In genomic region chr6:44172759-44173500, GRCh38 we compare ENCODE assay signal across 8 cellular contexts. TPM values are rescaled to one million over a fixed set of nuclear protein-coding genes. Genes with fewer than 3 reads are reported as not detected.
DNase-seq lines count a peak whose midpoint lies in the region; ATAC-seq, FAIRE-seq and TF ChIP-seq lines count a peak whose summit lies in the region.

No MANE protein-coding gene starts in this region.

- peak overlapping the region; percentile 93 for H3K27ac Mint-ChIP-seq in activated CD4-positive, alpha-beta T cell treated with anti-CD3 and anti-CD28 coated beads, Interleukin-2, amount 10 ng/mL, durations not matched to agents 7 days and 5 days

- WGBS in A549 (ENCODE audit: missing lambda C conversion rate), result 21% methylated on average over 11 of the region's 15 CpGs

- TF ChIP-seq EP300 in A549 (IDR thresholded peaks at IDR 0.05), result no peak

- peak; percentile 62 to 87 for DNase-seq in A549 (ENCODE audit: low read depth in 1 of 2, low spot score in 1 of 2)
- peak; percentile 78 for DNase-seq in GM12892 (ENCODE audit: insufficient read length)
- DNase-seq in NCI-H69 (lab: John Stamatoyannopoulos, UW), result peak; percentile 85
- peak; percentile 87 for DNase-seq in activated CD4-positive, alpha-beta T cell treated with anti-CD3 and anti-CD28 coated beads, Interleukin-2, amount 10 ng/mL, durations not matched to agents 7 days and 5 days
- peak; percentile 88 for DNase-seq in dermis blood vessel endothelial cell
- peak; percentile 77 to 79 for DNase-seq in lung microvascular endothelial cell (ENCODE audit: low read depth in 2 of 2)
- peak; percentile 41 for DNase-seq in stimulated activated CD8-positive, alpha-beta memory T cell treated with anti-CD3 and anti-CD28 coated beads, Interleukin-12 subunit alpha, Interleukin-12 subunit beta, amount 100 ng/mL, for 4 hours (ENCODE audit: low read depth)

- peak; percentile 82 to 89 for TF ChIP-seq RAD21 in A549 (conservative IDR thresholded peaks at IDR 0.05 in 1 of 2, IDR thresholded peaks at IDR 0.05 in 1 of 2)

- no peaks in the 10 kb centered on the region for H3K27me3 Mint-ChIP-seq in activated CD4-positive, alpha-beta T cell treated with anti-CD3 and anti-CD28 coated beads, Interleukin-2, amount 10 ng/mL, durations not matched to agents 7 days and 5 days

- peaks cover 34% of the 10 kb centered on the region for H3K4me1 Mint-ChIP-seq in activated CD4-positive, alpha-beta T cell treated with anti-CD3 and anti-CD28 coated beads, Interleukin-2, amount 10 ng/mL, durations not matched to agents 7 days and 5 days

- H3K4me3 ChIP-seq in A549, result no peak overlapping the region

- H3K36me3 Mint-ChIP-seq in activated CD4-positive, alpha-beta T cell treated with anti-CD3 and anti-CD28 coated beads, Interleukin-2, amount 10 ng/mL, durations not matched to agents 7 days and 5 days (ENCODE audit: low read depth), result no peaks in the 10 kb centered on the region

- H3K9me3 ChIP-seq in A549, result no peaks in the 10 kb centered on the region

- ATAC-seq in A549 (peak; percentile 94 to 97), HG03159 (IDR thresholded peaks at IDR 0.05; ENCODE audit: unreplicated experiment) (peak; percentile 62)

- H3K9me3 Mint-ChIP-seq in activated CD4-positive, alpha-beta T cell treated with anti-CD3 and anti-CD28 coated beads, Interleukin-2, amount 10 ng/mL, durations not matched to agents 7 days and 5 days, result no peaks in the 10 kb centered on the region

- CTCF ChIA-PET in A549 (lab: Yijun Ruan, JAX), result interaction anchor here (0.6 to 3.2 kb wide), 48 partner anchors 8 to 479 kb away, joined by 3 to 31 read pairs (median 6); partner anchors contain the start of genes CAPN11 and MYMX
- CTCF ChIA-PET in activated CD4-positive, alpha-beta T cell treated with anti-CD3 and anti-CD28 coated beads, Interleukin-2, amount 10 ng/mL, durations not matched to agents 7 days and 5 days (lab: Charles Lee), result interaction anchor here (0.6 to 2.1 kb wide), 5 partner anchors 10 to 84 kb away, joined by 3 to 9 read pairs (median 3); no protein-coding TSS in a partner anchor

- no peak for TF ChIP-seq POLR2A in A549 (IDR thresholded peaks at IDR 0.05; ENCODE audit: low read length)
- TF ChIP-seq POLR2A in GM12892 (IDR thresholded peaks at IDR 0.05; ENCODE audit: low read depth, low read length), result no peak

- peak; percentile 72 for TF ChIP-seq CTCF in A549 (IDR thresholded peaks at IDR 0.05)

- POLR2A ChIA-PET in A549 (lab: Yijun Ruan, JAX), result interaction anchor here (1.0 kb wide), 1 partner anchor 74 kb away, joined by 5 read pairs; the partner anchor contains the start of gene HSP90AB1
- POLR2A ChIA-PET in activated CD4-positive, alpha-beta T cell treated with anti-CD3 and anti-CD28 coated beads, Interleukin-2, amount 10 ng/mL, durations not matched to agents 7 days and 5 days (lab: Charles Lee), result interaction anchor here (0.6 kb wide), 2 partner anchors 29 to 79 kb away, joined by 3 read pairs; no protein-coding TSS in a partner anchor

- FAIRE-seq in A549 (lab: Jason Lieb, UNC) (no peak), GM12892 (lab: Jason Lieb, UNC) (peak; percentile 75)

- peak overlapping the region; percentile 53 for H3K4me3 Mint-ChIP-seq in activated CD4-positive, alpha-beta T cell treated with anti-CD3 and anti-CD28 coated beads, Interleukin-2, amount 10 ng/mL, durations not matched to agents 7 days and 5 days

- no peaks in the 10 kb centered on the region for H3K4me1 ChIP-seq in A549

- no peak overlapping the region for H3K27ac ChIP-seq in A549

- no peak overlapping the region for H3K4me2 ChIP-seq in A549

TF ChIP-seq in A549, 52 proteins besides CTCF, POLR2A, EP300 and RAD21:
- TF ChIP-seq SMC3 (IDR thresholded peaks at IDR 0.05) (peak; percentile 67), HOXB5 (CRISPR knock-in tag; IDR thresholded peaks at IDR 0.05) (no peak)
TF ChIP-seq in A549: peak in this region for 1.

RNA-seq across cellular contexts. Expression of gene CAPN11, which starts 14.3 kb away (rescaled TPM):
- 0.10 and 0.25 TPM in 2 replicates for polyA plus RNA-seq in A549 (2011; rRNA removed)
- polyA plus RNA-seq in A549 (2012; cell fraction: cytosol; rRNA removed), result 0.04 TPM in 2 replicates
- 0.14 and 0.31 TPM in 2 replicates for polyA plus RNA-seq in A549 (2012; cell fraction: nucleus; rRNA removed)
- 0.09 TPM in 1 of 3 replicates, not detected in the others for polyA plus RNA-seq in A549 (2017; fragmentation: RNase III; extraction: RNeasy Plus Mini Kit Qiagen cat#74134 plus additional on column Dnase treatment)
- polyA minus RNA-seq in A549 (2011; rRNA and poly(A)+ RNA removed), result 0.24 TPM in 1 of 2 replicates, not detected in the other
- 1.1 TPM for polyA plus RNA-seq in GM12892 (2012; ENCODE audit: missing spikeins)
- 1 to 10 TPM; 2.5 to 3.0 TPM for total RNA-seq in activated CD4-positive, alpha-beta T cell treated with anti-CD3 and anti-CD28 coated beads, Interleukin-2, amount 10 ng/mL, durations not matched to agents 7 days and 5 days
- total RNA-seq in dermis blood vessel endothelial cell, result 0.28 and 2.2 TPM in 2 replicates
- total RNA-seq in lung microvascular endothelial cell, result 0.20 and 0.65 TPM in 2 replicates

RNA-seq across cellular contexts. Expression of gene MYMX, which starts 43.8 kb away (rescaled TPM):
- polyA plus RNA-seq in A549 (2011; rRNA removed) (not detected in 2 replicates), A549 (2017; fragmentation: RNase III; extraction: RNeasy Plus Mini Kit Qiagen cat#74134 plus additional on column Dnase treatment) (not detected in 3 replicates)
- polyA plus RNA-seq in A549 (2012; cell fraction: cytosol; rRNA removed), result 0.11 and 0.12 TPM in 2 replicates
- 0.24 TPM in 1 of 2 replicates, not detected in the other for polyA plus RNA-seq in A549 (2012; cell fraction: nucleus; rRNA removed)
- polyA minus RNA-seq in A549 (2011; rRNA and poly(A)+ RNA removed), result not detected in 2 replicates
- polyA plus RNA-seq in GM12892 (2012; ENCODE audit: missing spikeins), result not detected
- total RNA-seq in activated CD4-positive, alpha-beta T cell treated with anti-CD3 and anti-CD28 coated beads, Interleukin-2, amount 10 ng/mL, durations not matched to agents 7 days and 5 days, result not detected
- total RNA-seq in dermis blood vessel endothelial cell (0.23 TPM in 1 of 2 replicates, not detected in the other), lung microvascular endothelial cell (0.22 TPM in 1 of 2 replicates, not detected in the other)

RNA-seq across cellular contexts. Expression of gene TMEM63B, which starts 45.6 kb away (rescaled TPM):
- polyA plus RNA-seq in A549 (2011; rRNA removed) (24.0 and 25.4 TPM in 2 replicates), A549 (2017; fragmentation: RNase III; extraction: RNeasy Plus Mini Kit Qiagen cat#74134 plus additional on column Dnase treatment) (18.3 to 22.2 TPM (median 21.6 TPM) in 3 replicates)
- 26.0 and 33.3 TPM in 2 replicates for polyA plus RNA-seq in A549 (2012; cell fraction: cytosol; rRNA removed)
- polyA plus RNA-seq in A549 (2012; cell fraction: nucleus; rRNA removed), result 50.9 and 59.9 TPM in 2 replicates
- polyA minus RNA-seq in A549 (2011; rRNA and poly(A)+ RNA removed), result 32.9 and 44.4 TPM in 2 replicates
- 8.7 TPM for polyA plus RNA-seq in GM12892 (2012; ENCODE audit: missing spikeins)
- 10 to 100 TPM; 14.5 to 15.3 TPM for total RNA-seq in activated CD4-positive, alpha-beta T cell treated with anti-CD3 and anti-CD28 coated beads, Interleukin-2, amount 10 ng/mL, durations not matched to agents 7 days and 5 days
- total RNA-seq in dermis blood vessel endothelial cell (33.0 and 36.3 TPM in 2 replicates), lung microvascular endothelial cell (11.3 and 21.2 TPM in 2 replicates)

RNA-seq across cellular contexts. Expression of gene MRPL14, which starts 45.7 kb away (rescaled TPM):
- polyA plus RNA-seq in A549 (2011; rRNA removed) (47.1 and 48.2 TPM in 2 replicates), A549 (2017; fragmentation: RNase III; extraction: RNeasy Plus Mini Kit Qiagen cat#74134 plus additional on column Dnase treatment) (55.3 to 56.5 TPM (median 56.3 TPM) in 3 replicates)
- polyA plus RNA-seq in A549 (2012; cell fraction: cytosol; rRNA removed), result 108 and 113 TPM in 2 replicates
- polyA plus RNA-seq in A549 (2012; cell fraction: nucleus; rRNA removed), result 49.1 and 67.3 TPM in 2 replicates
- 17.1 and 19.3 TPM in 2 replicates for polyA minus RNA-seq in A549 (2011; rRNA and poly(A)+ RNA removed)
- 87.0 TPM for polyA plus RNA-seq in GM12892 (2012; ENCODE audit: missing spikeins)
- 10 to 100 TPM; 37.6 to 47.2 TPM for total RNA-seq in activated CD4-positive, alpha-beta T cell treated with anti-CD3 and anti-CD28 coated beads, Interleukin-2, amount 10 ng/mL, durations not matched to agents 7 days and 5 days
- total RNA-seq in dermis blood vessel endothelial cell (48.1 and 75.4 TPM in 2 replicates), lung microvascular endothelial cell (65.4 and 67.1 TPM in 2 replicates)

RNA-seq across cellular contexts. Expression of gene SLC29A1, which starts 50.5 kb away (rescaled TPM):
- polyA plus RNA-seq in A549 (2011; rRNA removed) (72.3 and 80.0 TPM in 2 replicates), A549 (2017; fragmentation: RNase III; extraction: RNeasy Plus Mini Kit Qiagen cat#74134 plus additional on column Dnase treatment) (45.6 to 49.1 TPM (median 47.1 TPM) in 3 replicates)
- 112 and 143 TPM in 2 replicates for polyA plus RNA-seq in A549 (2012; cell fraction: cytosol; rRNA removed)
- polyA plus RNA-seq in A549 (2012; cell fraction: nucleus; rRNA removed), result 227 and 245 TPM in 2 replicates
- 114 and 138 TPM in 2 replicates for polyA minus RNA-seq in A549 (2011; rRNA and poly(A)+ RNA removed)
- polyA plus RNA-seq in GM12892 (2012; ENCODE audit: missing spikeins), result 53.0 TPM
- total RNA-seq in activated CD4-positive, alpha-beta T cell treated with anti-CD3 and anti-CD28 coated beads, Interleukin-2, amount 10 ng/mL, durations not matched to agents 7 days and 5 days, result 10 to 100 TPM; 38.5 to 46.9 TPM
- total RNA-seq in dermis blood vessel endothelial cell (41.7 and 64.8 TPM in 2 replicates), lung microvascular endothelial cell (25.3 and 28.6 TPM in 2 replicates)
